In the genomic region with DNA sequence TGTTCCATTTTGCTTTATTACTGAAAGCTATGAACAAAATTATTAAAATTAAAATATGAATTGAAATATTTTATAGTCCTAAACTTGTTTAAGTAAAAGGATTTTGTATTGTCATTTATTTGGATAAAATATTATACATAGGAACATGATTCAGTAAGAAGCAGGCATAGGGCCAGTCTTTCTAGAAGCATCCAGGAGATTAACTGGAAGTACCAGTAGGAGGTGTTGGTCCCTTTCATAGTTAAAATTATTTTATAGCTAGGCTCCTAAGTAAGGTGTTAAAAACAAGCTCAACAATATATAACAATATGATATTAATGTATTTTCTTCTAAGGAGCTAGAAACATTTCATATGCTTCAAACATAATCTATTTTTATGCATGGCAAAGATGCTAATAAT, we compare ENCODE assay signal across 1 cellular context.
TF ChIP-seq lines count a peak whose summit lies in the region.

No MANE protein-coding gene starts in this region.

TF ChIP-seq in GM23338, 12 proteins besides CTCF, POLR2A, EP300 and RAD21 (continued from another document):
- TF ChIP-seq, protein P1, sequence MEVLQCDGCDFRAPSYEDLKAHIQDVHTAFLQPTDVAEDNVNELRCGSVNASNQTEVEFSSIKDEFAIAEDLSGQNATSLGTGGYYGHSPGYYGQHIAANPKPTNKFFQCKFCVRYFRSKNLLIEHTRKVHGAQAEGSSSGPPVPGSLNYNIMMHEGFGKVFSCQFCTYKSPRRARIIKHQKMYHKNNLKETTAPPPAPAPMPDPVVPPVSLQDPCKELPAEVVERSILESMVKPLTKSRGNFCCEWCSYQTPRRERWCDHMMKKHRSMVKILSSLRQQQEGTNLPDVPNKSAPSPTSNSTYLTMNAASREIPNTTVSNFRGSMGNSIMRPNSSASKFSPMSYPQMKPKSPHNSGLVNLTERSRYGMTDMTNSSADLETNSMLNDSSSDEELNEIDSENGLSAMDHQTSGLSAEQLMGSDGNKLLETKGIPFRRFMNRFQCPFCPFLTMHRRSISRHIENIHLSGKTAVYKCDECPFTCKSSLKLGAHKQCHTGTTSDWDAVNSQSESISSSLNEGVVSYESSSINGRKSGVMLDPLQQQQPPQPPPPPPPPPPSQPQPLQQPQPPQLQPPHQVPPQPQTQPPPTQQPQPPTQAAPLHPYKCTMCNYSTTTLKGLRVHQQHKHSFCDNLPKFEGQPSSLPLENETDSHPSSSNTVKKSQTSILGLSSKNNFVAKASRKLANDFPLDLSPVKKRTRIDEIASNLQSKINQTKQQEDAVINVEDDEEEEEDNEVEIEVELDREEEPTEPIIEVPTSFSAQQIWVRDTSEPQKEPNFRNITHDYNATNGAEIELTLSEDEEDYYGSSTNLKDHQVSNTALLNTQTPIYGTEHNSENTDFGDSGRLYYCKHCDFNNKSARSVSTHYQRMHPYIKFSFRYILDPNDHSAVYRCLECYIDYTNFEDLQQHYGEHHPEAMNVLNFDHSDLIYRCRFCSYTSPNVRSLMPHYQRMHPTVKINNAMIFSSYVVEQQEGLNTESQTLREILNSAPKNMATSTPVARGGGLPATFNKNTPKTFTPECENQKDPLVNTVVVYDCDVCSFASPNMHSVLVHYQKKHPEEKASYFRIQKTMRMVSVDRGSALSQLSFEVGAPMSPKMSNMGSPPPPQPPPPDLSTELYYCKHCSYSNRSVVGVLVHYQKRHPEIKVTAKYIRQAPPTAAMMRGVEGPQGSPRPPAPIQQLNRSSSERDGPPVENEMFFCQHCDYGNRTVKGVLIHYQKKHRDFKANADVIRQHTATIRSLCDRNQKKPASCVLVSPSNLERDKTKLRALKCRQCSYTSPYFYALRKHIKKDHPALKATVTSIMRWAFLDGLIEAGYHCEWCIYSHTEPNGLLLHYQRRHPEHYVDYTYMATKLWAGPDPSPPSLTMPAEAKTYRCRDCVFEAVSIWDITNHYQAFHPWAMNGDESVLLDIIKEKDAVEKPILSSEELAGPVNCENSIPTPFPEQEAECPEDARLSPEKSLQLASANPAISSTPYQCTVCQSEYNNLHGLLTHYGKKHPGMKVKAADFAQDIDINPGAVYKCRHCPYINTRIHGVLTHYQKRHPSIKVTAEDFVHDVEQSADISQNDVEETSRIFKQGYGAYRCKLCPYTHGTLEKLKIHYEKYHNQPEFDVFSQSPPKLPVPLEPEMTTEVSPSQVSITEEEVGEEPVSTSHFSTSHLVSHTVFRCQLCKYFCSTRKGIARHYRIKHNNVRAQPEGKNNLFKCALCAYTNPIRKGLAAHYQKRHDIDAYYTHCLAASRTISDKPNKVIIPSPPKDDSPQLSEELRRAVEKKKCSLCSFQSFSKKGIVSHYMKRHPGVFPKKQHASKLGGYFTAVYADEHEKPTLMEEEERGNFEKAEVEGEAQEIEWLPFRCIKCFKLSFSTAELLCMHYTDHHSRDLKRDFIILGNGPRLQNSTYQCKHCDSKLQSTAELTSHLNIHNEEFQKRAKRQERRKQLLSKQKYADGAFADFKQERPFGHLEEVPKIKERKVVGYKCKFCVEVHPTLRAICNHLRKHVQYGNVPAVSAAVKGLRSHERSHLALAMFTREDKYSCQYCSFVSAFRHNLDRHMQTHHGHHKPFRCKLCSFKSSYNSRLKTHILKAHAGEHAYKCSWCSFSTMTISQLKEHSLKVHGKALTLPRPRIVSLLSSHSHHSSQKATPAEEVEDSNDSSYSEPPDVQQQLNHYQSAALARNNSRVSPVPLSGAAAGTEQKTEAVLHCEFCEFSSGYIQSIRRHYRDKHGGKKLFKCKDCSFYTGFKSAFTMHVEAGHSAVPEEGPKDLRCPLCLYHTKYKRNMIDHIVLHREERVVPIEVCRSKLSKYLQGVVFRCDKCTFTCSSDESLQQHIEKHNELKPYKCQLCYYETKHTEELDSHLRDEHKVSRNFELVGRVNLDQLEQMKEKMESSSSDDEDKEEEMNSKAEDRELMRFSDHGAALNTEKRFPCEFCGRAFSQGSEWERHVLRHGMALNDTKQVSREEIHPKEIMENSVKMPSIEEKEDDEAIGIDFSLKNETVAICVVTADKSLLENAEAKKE (CRISPR knock-in tag; IDR thresholded peaks at IDR 0.05), result no peak
- TF ChIP-seq JUNB (IDR thresholded peaks at IDR 0.05; ENCODE audit: unreplicated experiment) (no peak), ZNF331 (CRISPR knock-in tag; IDR thresholded peaks at IDR 0.05; ENCODE audit: low read depth) (no peak), ZNF114 (CRISPR knock-in tag; IDR thresholded peaks at IDR 0.05) (no peak), STAT1 (IDR thresholded peaks at IDR 0.05; ENCODE audit: unreplicated experiment) (no peak), NANOG (IDR thresholded peaks at IDR 0.05; ENCODE audit: borderline replicate concordance) (no peak)
